In genomic region chr12:67784831-67785230, GRCh38 we compare ENCODE assay signal across 19 cellular contexts.
"Had no signal": no experiment of that assay in that cellular context is flagged by ENCODE, and none has a peak within 500 bp of the region (broad histone marks: within the 10 kb centered on the region; RNA-seq: fewer than 3 reads in every experiment).

No MANE protein-coding gene starts in this region.

- DNase-seq: activated CD4-positive, alpha-beta T cell treated with anti-CD3 and anti-CD28 coated beads for 1 hour; activated CD4-positive, alpha-beta T cell treated with anti-CD3 and anti-CD28 coated beads, Interleukin-2, amount 50 U/mL, for 1 hour; activated CD8-positive, alpha-beta T cell treated with anti-CD3 and anti-CD28 coated beads, Interleukin-2, amount 10 ng/mL, durations not matched to agents 7 days and 5 days; activated effector memory CD4-positive, alpha-beta T cell treated with Interleukin-2 at 50 U/mL for 16 hours; activated naive CD4-positive, alpha-beta T cell treated with anti-CD3 and anti-CD28 coated beads, Interleukin-2, amount 50 U/mL, for 16 hours; activated T-cell treated with anti-CD3 and anti-CD28 coated beads, Interleukin-2, amount 50 U/mL, for 1 hour; adrenal gland; central memory CD4-positive, alpha-beta T cell; colonic mucosa; dorsolateral prefrontal cortex; effector memory CD8-positive, alpha-beta T cell; gastrocnemius medialis; hypothalamus; nucleus accumbens; right lobe of liver; stimulated activated CD4-positive, alpha-beta T cell treated with anti-CD3 and anti-CD28 coated beads, Interleukin-1b, Interleukin-23, amount 100 ng/mL, for 48 hours; stimulated activated naive CD8-positive, alpha-beta T cell treated with anti-CD3 and anti-CD28 coated beads, Interleukin-15, amount 100 ng/mL, for 72 hours; T-helper 9 cell; tibial artery had no signal

- H3K9me3 Mint-ChIP-seq: effector memory CD8-positive, alpha-beta T cell had no signal

- H3K27ac Mint-ChIP-seq: activated CD8-positive, alpha-beta T cell treated with anti-CD3 and anti-CD28 coated beads, Interleukin-2, amount 10 ng/mL, durations not matched to agents 7 days and 5 days had no signal

- H3K27me3 Mint-ChIP-seq: effector memory CD8-positive, alpha-beta T cell; stimulated activated naive CD8-positive, alpha-beta T cell treated with anti-CD3 and anti-CD28 coated beads, Interleukin-15, amount 100 ng/mL, for 72 hours had no signal

- H3K4me3 Mint-ChIP-seq: activated CD8-positive, alpha-beta T cell treated with anti-CD3 and anti-CD28 coated beads, Interleukin-2, amount 10 ng/mL, durations not matched to agents 7 days and 5 days; effector memory CD8-positive, alpha-beta T cell; stimulated activated naive CD8-positive, alpha-beta T cell treated with anti-CD3 and anti-CD28 coated beads, Interleukin-15, amount 100 ng/mL, for 72 hours had no signal

- ATAC-seq: activated CD8-positive, alpha-beta T cell treated with anti-CD3 and anti-CD28 coated beads, Interleukin-2, amount 10 ng/mL, durations not matched to agents 7 days and 5 days; effector memory CD8-positive, alpha-beta T cell; gastrocnemius medialis; right lobe of liver; stimulated activated naive CD8-positive, alpha-beta T cell treated with anti-CD3 and anti-CD28 coated beads, Interleukin-15, amount 100 ng/mL, for 72 hours had no signal
